In the genomic region with DNA sequence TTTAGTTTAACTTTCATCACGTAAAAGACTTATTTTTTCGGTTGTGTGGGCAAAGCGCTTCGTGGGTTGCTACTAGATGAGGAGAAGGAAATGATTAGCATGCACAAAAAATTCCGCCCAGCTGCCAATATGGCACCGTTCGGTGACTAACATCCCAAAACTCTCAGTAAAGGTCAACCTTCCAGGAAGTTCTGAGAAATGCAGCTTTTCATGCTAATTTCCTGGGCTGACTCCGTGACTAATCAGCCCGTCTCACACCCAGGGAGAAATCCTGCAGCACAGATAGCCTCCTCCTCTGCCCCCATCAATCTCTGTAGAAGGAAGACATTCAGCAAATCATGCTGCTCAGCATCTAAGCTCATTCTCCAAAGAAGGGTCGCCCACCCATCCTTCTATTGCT, we compare ENCODE assay signal across 10 cellular contexts. TPM values are rescaled to one million over a fixed set of nuclear protein-coding genes. Genes with fewer than 3 reads are reported as not detected.
DNase-seq lines count a peak whose midpoint lies in the region; ATAC-seq and TF ChIP-seq lines count a peak whose summit lies in the region.
"Had no signal": no experiment of that assay in that cellular context is flagged by ENCODE, and none has a peak within 500 bp of the region (broad histone marks: within the 10 kb centered on the region; RNA-seq: fewer than 3 reads in every experiment).

No MANE protein-coding gene starts in this region.

- no peaks in the 10 kb centered on the region for H3K9me3 ChIP-seq in A673 (ENCODE audit: low read depth, low read length, poor library complexity, severe bottlenecking)
- H3K9me3 ChIP-seq in mesodermal cell (ENCODE audit: control insufficient read depth, low read length), result no peaks in the 10 kb centered on the region
- H3K9me3 ChIP-seq in heart left ventricle, result no peaks in the 10 kb centered on the region
- H3K9me3 ChIP-seq: lower lobe of right lung had no signal

- H3K4me1 ChIP-seq in A673 (ENCODE audit: insufficient read depth, low read length, poor library complexity, severe bottlenecking), result peaks cover 58% of the 10 kb centered on the region
- H3K4me1 ChIP-seq in mesodermal cell (ENCODE audit: control insufficient read depth, insufficient read depth, low read length, poor library complexity, severe bottlenecking), result peaks cover 57% of the 10 kb centered on the region
- H3K4me1 ChIP-seq in heart left ventricle, result peaks cover 0 to 5% (median 0%) of the 10 kb centered on the region in 12 donors
- H3K4me1 ChIP-seq: lower lobe of right lung had no signal

- intact Hi-C loops in A673 (cut with micrococcal nuclease; ENCODE audit: unreplicated experiment), result no loop called here
- intact Hi-C loops in heart left ventricle (cut with DNase I), result no loop called here

- BruUV-seq in A673 (replicated peaks; lab: Mats Ljungman, UMichigan), result no TSS peak

- TF ChIP-seq POLR2A in heart left ventricle (IDR thresholded peaks at IDR 0.05), result no peak

- H3K36me3 ChIP-seq in A673 (ENCODE audit: insufficient read depth, low read length, poor library complexity, severe bottlenecking) (no peaks in the 10 kb centered on the region), mesodermal cell (ENCODE audit: control insufficient read depth, insufficient read depth, low read length) (no peaks in the 10 kb centered on the region), heart left ventricle (peaks cover 0 to 14% (median 5%) of the 10 kb centered on the region in 9 donors)

- DNase-seq in A673 (ENCODE audit: low spot score), result peak; percentile 98
- peak; percentile 98 for DNase-seq in HT1080 (ENCODE audit: low read depth)
- DNase-seq in astrocyte of the cerebellum (ENCODE audit: low read depth), result peak; percentile 92
- no peak for DNase-seq in heart left ventricle
- DNase-seq in NOMO-1 treated with DMSO at 0.1 percent for 48 hours (lab: John Stamatoyannopoulos, UW; ENCODE audit: unreplicated experiment), result no peak
- DNase-seq in GM13977 (ENCODE audit: low spot score), result no peak
- DNase-seq: lower lobe of right lung had no signal

- POLR2A ChIA-PET in A673 (lab: Charles Lee; ENCODE audit: low non-redundant PET), result interaction anchor here (0.7 kb wide), 2 partner anchors 22 to 1752 kb away, joined by 3 to 4 read pairs; no protein-coding TSS in a partner anchor

- CTCF ChIA-PET in A673 (lab: Charles Lee), result interaction anchor here (1.0 kb wide), 1 partner anchor 50 kb away, joined by 5 read pairs; no protein-coding TSS in a partner anchor

- H3K27me3 ChIP-seq in A673 (replicated peaks; ENCODE audit: insufficient read depth, low read depth, low read length, poor library complexity) (no peaks in the 10 kb centered on the region), heart left ventricle (no peaks in the 10 kb centered on the region)

- H3K27ac ChIP-seq in A673 (ENCODE audit: low read depth, low read length, poor library complexity, severe bottlenecking) (peak overlapping the region; percentile 73), mesodermal cell (ENCODE audit: low read depth, low read length, severe bottlenecking) (peak overlapping the region; percentile 71), heart left ventricle (no peak overlapping the region)
- H3K27ac ChIP-seq: lower lobe of right lung had no signal

- ATAC-seq in heart left ventricle (no peak), HG03571 (IDR thresholded peaks at IDR 0.05; ENCODE audit: unreplicated experiment) (no peak)
- ATAC-seq: GM23338, lower lobe of right lung had no signal

- H3K4me3 ChIP-seq in A673 (ENCODE audit: low read depth, low read length, poor library complexity, severe bottlenecking), result no peak overlapping the region
- H3K4me3 ChIP-seq in astrocyte of the cerebellum (ENCODE audit: low read depth, low read length), result peak overlapping the region; percentile 12
- H3K4me3 ChIP-seq in mesodermal cell (ENCODE audit: extremely low read depth, insufficient read depth, low read length, poor library complexity, severe bottlenecking), result no peak overlapping the region
- no peak overlapping the region for H3K4me3 ChIP-seq in heart left ventricle
- H3K4me3 ChIP-seq: GM23338, lower lobe of right lung had no signal

- in situ Hi-C loops in astrocyte of the cerebellum (cut with HindIII; ENCODE audit: low sequenced_read_pairs) (no loop called here), GM13977 (cut with MboI; ENCODE audit: low pct_unique_long_range_greater_than_20kb, low sequenced_read_pairs, unreplicated experiment) (no loop called here)

- 43 to 45% methylated on average over 6 of the region's 10 CpGs for WGBS in mesodermal cell (ENCODE audit: insufficient coverage in 2 of 2), 2 experiments
- 75 to 84% (median 77%) methylated on average over 10 of the region's 10 CpGs for WGBS in heart left ventricle, 4 donors

- TF ChIP-seq CTCF in A673 (conservative IDR thresholded peaks at IDR 0.05; ENCODE audit: low read depth, low read length) (no peak), astrocyte of the cerebellum (IDR thresholded peaks at IDR 0.05; ENCODE audit: low read depth, low read length, missing control alignments) (no peak), heart left ventricle (IDR thresholded peaks at IDR 0.05) (no peak), GM13977 (IDR thresholded peaks at IDR 0.05; ENCODE audit: extremely low read depth, insufficient read depth, missing control alignments) (no peak)

RNA-seq across cellular contexts. Expression of a gene that starts 34.1 kb away (rescaled TPM):
- total RNA-seq in A673 (2021) (4.3 and 6.3 TPM in 2 replicates), heart left ventricle (10 to 100 TPM in 4 of 9 donors, 1 to 10 TPM in 5; 6.3 to 14.3 (median 9.6) TPM)
- total RNA-seq in HT1080 (2014; rRNA removed; shearing (Covaris generic)), result 13.1 and 18.9 TPM in 2 replicates
- 8.9 and 10.0 TPM in 2 replicates for polyA plus RNA-seq in HT1080 (2015; cell fraction: cytosol; rRNA removed)
- 11.9 and 12.6 TPM in 2 replicates for polyA plus RNA-seq in HT1080 (2015; cell fraction: nucleus; rRNA removed)
- polyA plus RNA-seq in mesodermal cell (2013, experiment 1 of 2), result 4.2 TPM
- 3.1 TPM for polyA plus RNA-seq in mesodermal cell (2013, experiment 2 of 2)
- polyA plus RNA-seq in heart left ventricle, result 1 to 10 TPM; 6.4 to 7.6 TPM

RNA-seq across cellular contexts. Expression of a gene that starts 49.5 kb away (rescaled TPM):
- total RNA-seq in A673 (2021), result not detected in 2 replicates
- total RNA-seq in HT1080 (2014; rRNA removed; shearing (Covaris generic)), result not detected in 2 replicates
- not detected in 2 replicates for polyA plus RNA-seq in HT1080 (2015; cell fraction: cytosol; rRNA removed)
- not detected in 2 replicates for polyA plus RNA-seq in HT1080 (2015; cell fraction: nucleus; rRNA removed)
- not detected for polyA plus RNA-seq in mesodermal cell (2013, experiment 1 of 2)
- polyA plus RNA-seq in mesodermal cell (2013, experiment 2 of 2), result not detected
- not detected for total RNA-seq in heart left ventricle
- polyA plus RNA-seq in heart left ventricle, result not detected
- total RNA-seq: GM23338, lower lobe of right lung had no signal
- polyA plus RNA-seq: GM23338 had no signal

Comparison
In these comparisons a context has a peak if more than half of its experiments do, and no peak if none do; other contexts are left out.
1. DNase-seq: peak in A673 (single experiment), HT1080 (single experiment) and astrocyte of the cerebellum (single experiment); none in heart left ventricle (0 of 5), NOMO-1 treated with DMSO at 0.1 percent for 48 hours (single experiment) and GM13977 (single experiment).
2. H3K27ac ChIP-seq: peak in A673 (single experiment) and mesodermal cell (single experiment); none in heart left ventricle (0 of 12).